Comparison of ENCODE assay signal across 8 cellular contexts in genomic region chr9:70484232-70485130, GRCh38.
DNase-seq lines count a peak whose midpoint lies in the region; ATAC-seq, FAIRE-seq and TF ChIP-seq lines count a peak whose summit lies in the region.

No MANE protein-coding gene starts in this region.

- H3F3A ChIP-seq in neural progenitor cell (ENCODE audit: low read depth): no peaks in the 10 kb centered on the region

- peaks cover 10% of the 10 kb centered on the region for H3K4me1 ChIP-seq in neural progenitor cell

- no peaks in the 10 kb centered on the region for H3K36me3 ChIP-seq in neural progenitor cell

- ATAC-seq in activated naive CD8-positive, alpha-beta T cell treated with anti-CD3 and anti-CD28 coated beads, Interleukin-2, amount 50 U/mL, for 24 hours: peak; percentile 66
- ATAC-seq in GM21786 (IDR thresholded peaks at IDR 0.05; ENCODE audit: unreplicated experiment): peak; percentile 68

- H2AFZ ChIP-seq in neural progenitor cell (replicated peaks): no peak overlapping the region

- H3K36me3 Mint-ChIP-seq in activated naive CD8-positive, alpha-beta T cell treated with anti-CD3 and anti-CD28 coated beads, Interleukin-2, amount 50 U/mL, for 24 hours (ENCODE audit: low read depth): no peaks in the 10 kb centered on the region
- no peaks in the 10 kb centered on the region for H3K36me3 Mint-ChIP-seq in activated naive CD8-positive, alpha-beta T cell treated with anti-CD3 and anti-CD28 coated beads for 36 hours
- H3K36me3 Mint-ChIP-seq in neural progenitor cell: no peaks in the 10 kb centered on the region

- FAIRE-seq in TTC549 (lab: Jason Lieb, UNC): peak; percentile 66

- no peak overlapping the region for H3K27ac Mint-ChIP-seq in activated naive CD8-positive, alpha-beta T cell treated with anti-CD3 and anti-CD28 coated beads, Interleukin-2, amount 50 U/mL, for 24 hours
- H3K27ac Mint-ChIP-seq in activated naive CD8-positive, alpha-beta T cell treated with anti-CD3 and anti-CD28 coated beads for 36 hours: no peak overlapping the region
- H3K27ac Mint-ChIP-seq in neural progenitor cell: no peak overlapping the region

- H3K27me3 Mint-ChIP-seq in activated naive CD8-positive, alpha-beta T cell treated with anti-CD3 and anti-CD28 coated beads, Interleukin-2, amount 50 U/mL, for 24 hours: no peaks in the 10 kb centered on the region
- no peaks in the 10 kb centered on the region for H3K27me3 Mint-ChIP-seq in activated naive CD8-positive, alpha-beta T cell treated with anti-CD3 and anti-CD28 coated beads for 36 hours
- H3K27me3 Mint-ChIP-seq in neural progenitor cell (ENCODE audit: insufficient read depth, low read depth): peaks cover 16% of the 10 kb centered on the region

- peaks cover 5% of the 10 kb centered on the region for H3K4me1 Mint-ChIP-seq in activated naive CD8-positive, alpha-beta T cell treated with anti-CD3 and anti-CD28 coated beads, Interleukin-2, amount 50 U/mL, for 24 hours
- peaks cover 12% of the 10 kb centered on the region for H3K4me1 Mint-ChIP-seq in activated naive CD8-positive, alpha-beta T cell treated with anti-CD3 and anti-CD28 coated beads for 36 hours
- peaks cover 16% of the 10 kb centered on the region for H3K4me1 Mint-ChIP-seq in neural progenitor cell

- no peak overlapping the region for H3K9ac ChIP-seq in neural progenitor cell

- no peak for DNase-seq in activated naive CD8-positive, alpha-beta T cell treated with anti-CD3 and anti-CD28 coated beads, Interleukin-2, amount 50 U/mL, for 24 hours
- DNase-seq in activated naive CD8-positive, alpha-beta T cell treated with anti-CD3 and anti-CD28 coated beads for 36 hours: no peak
- DNase-seq in LoVo (ENCODE audit: low spot score) (peak; percentile 63), foreskin fibroblast (peak; percentile 72 to 88), neural progenitor cell (ENCODE audit: low spot score) (peak; percentile 73), NK-92 (lab: John Stamatoyannopoulos, UW; ENCODE audit: unreplicated experiment) (no peak)

- no peaks in the 10 kb centered on the region for H3K9me3 Mint-ChIP-seq in activated naive CD8-positive, alpha-beta T cell treated with anti-CD3 and anti-CD28 coated beads, Interleukin-2, amount 50 U/mL, for 24 hours
- H3K9me3 Mint-ChIP-seq in activated naive CD8-positive, alpha-beta T cell treated with anti-CD3 and anti-CD28 coated beads for 36 hours: no peaks in the 10 kb centered on the region
- peaks cover 5% of the 10 kb centered on the region for H3K9me3 Mint-ChIP-seq in neural progenitor cell

- H3K4me3 ChIP-seq in foreskin fibroblast (ENCODE audit: low read depth in 1 of 2, low read length in 2 of 2) (no peak overlapping the region), neural progenitor cell (no peak overlapping the region)

- no peaks in the 10 kb centered on the region for H3K27me3 ChIP-seq in neural progenitor cell

- no peaks in the 10 kb centered on the region for H4K20me1 ChIP-seq in neural progenitor cell (ENCODE audit: low read depth)

- TF ChIP-seq CTCF in foreskin fibroblast (IDR thresholded peaks at IDR 0.05; ENCODE audit: low read depth, low read length) (peak; percentile 83), neural progenitor cell (IDR thresholded peaks at IDR 0.05) (peak; percentile 77)

- H3K27ac ChIP-seq in neural progenitor cell: no peak overlapping the region

- H3K9me3 ChIP-seq in neural progenitor cell (ENCODE audit: low read depth): no peaks in the 10 kb centered on the region

- H3K4me3 Mint-ChIP-seq in activated naive CD8-positive, alpha-beta T cell treated with anti-CD3 and anti-CD28 coated beads, Interleukin-2, amount 50 U/mL, for 24 hours: no peak overlapping the region
- no peak overlapping the region for H3K4me3 Mint-ChIP-seq in activated naive CD8-positive, alpha-beta T cell treated with anti-CD3 and anti-CD28 coated beads for 36 hours
- H3K4me3 Mint-ChIP-seq in neural progenitor cell: no peak overlapping the region

- no peak overlapping the region for H3K4me2 ChIP-seq in neural progenitor cell

- H3K79me2 ChIP-seq in neural progenitor cell (ENCODE audit: low read depth): no peaks in the 10 kb centered on the region

Comparison
In these comparisons a context has a peak if more than half of its experiments do, and no peak if none do; other contexts are left out.
1. DNase-seq: peak in LoVo (single experiment), foreskin fibroblast (2 of 2) and neural progenitor cell (single experiment); none in activated naive CD8-positive, alpha-beta T cell treated with anti-CD3 and anti-CD28 coated beads, Interleukin-2, amount 50 U/mL, for 24 hours (single experiment), activated naive CD8-positive, alpha-beta T cell treated with anti-CD3 and anti-CD28 coated beads for 36 hours (single experiment) and NK-92 (single experiment).